Comparison of ENCODE assay signal across 8 cellular contexts in genomic region chr2:201116959-201117734, GRCh38. TPM values are rescaled to one million over a fixed set of nuclear protein-coding genes. Genes with fewer than 3 reads are reported as not detected.
DNase-seq lines count a peak whose midpoint lies in the region; ATAC-seq and TF ChIP-seq lines count a peak whose summit lies in the region.

No MANE protein-coding gene starts in this region.

- WGBS in gastroesophageal sphincter (ENCODE audit: low coverage in 1 of 2), 2 donors: 2 to 3% methylated on average over 16 to 22 of the region's 22 CpGs

- no peak for TF ChIP-seq EP300 in gastroesophageal sphincter (IDR thresholded peaks at IDR 0.05)

- peak overlapping the region; percentile 97 to 99 (median 98) for H3K27ac ChIP-seq in gastroesophageal sphincter
- H3K27ac ChIP-seq in neutrophil: peak overlapping the region; percentile 99

- TF ChIP-seq POLR2A in gastroesophageal sphincter (IDR thresholded peaks at IDR 0.05): peak in 1 of 2 donors; percentile 30

- DNase-seq in activated CD4-positive, CD25-positive, alpha-beta regulatory T cell treated with anti-CD3 and anti-CD28 coated beads, Interleukin-2, amount 50 U/mL, for 72 hours: no peak
- DNase-seq in HFF-Myc (ENCODE audit: extremely low read depth, low read depth): peak; percentile 81
- peak; percentile 65 for DNase-seq in NCI-H460 (ENCODE audit: extremely low read depth, low read depth)
- peak; percentile 70 for DNase-seq in activated effector memory CD4-positive, alpha-beta T cell treated with anti-CD3 and anti-CD28 coated beads, Interleukin-2, amount 50 U/mL, for 16 hours

- H3K4me3 ChIP-seq in HFF-Myc (replicated peaks; ENCODE audit: low read depth, low read length) (peak overlapping the region; percentile 69), gastroesophageal sphincter (peak overlapping the region; percentile 76 to 84), neutrophil (ENCODE audit: low read depth in 1 of 2, low read length in 1 of 2) (peak overlapping the region; percentile 84 to 98)

- H3K4me1 ChIP-seq in gastroesophageal sphincter (peaks cover 0 to 50% (median 2%) of the 10 kb centered on the region in 3 donors), neutrophil (ENCODE audit: control insufficient read depth in 1 of 2, insufficient read depth in 1 of 2, low read depth in 1 of 2, low read length in 1 of 2) (peaks cover 43 to 49% of the 10 kb centered on the region in 2 experiments)

- ATAC-seq in activated CD4-positive, CD25-positive, alpha-beta regulatory T cell treated with anti-CD3 and anti-CD28 coated beads, Interleukin-2, amount 50 U/mL, for 24 hours: peak; percentile 22 to 36
- ATAC-seq in gastroesophageal sphincter (peak; percentile 74), GM19463 (IDR thresholded peaks at IDR 0.05; ENCODE audit: unreplicated experiment) (no peak)

- no peaks in the 10 kb centered on the region for H3K9me3 ChIP-seq in gastroesophageal sphincter
- H3K9me3 ChIP-seq in neutrophil: no peaks in the 10 kb centered on the region

- TF ChIP-seq CTCF in HFF-Myc (IDR thresholded peaks at IDR 0.05; ENCODE audit: low read depth, low read length, missing control alignments) (peak; percentile 37), gastroesophageal sphincter (IDR thresholded peaks at IDR 0.05) (peak; percentile 26 to 60 (median 42)), neutrophil (IDR thresholded peaks at IDR 0.05) (peak; percentile 12)

- H3K27me3 ChIP-seq in gastroesophageal sphincter (no peaks in the 10 kb centered on the region), neutrophil (no peaks in the 10 kb centered on the region)

- H3K36me3 ChIP-seq in gastroesophageal sphincter: no peaks in the 10 kb centered on the region
- peaks cover 14% of the 10 kb centered on the region for H3K36me3 ChIP-seq in neutrophil

RNA-seq across cellular contexts. Expression of gene CFLAR, which starts 1.2 kb away (rescaled TPM):
- total RNA-seq in NCI-H460 (2014; rRNA removed; shearing (Covaris generic)): 70.1 and 71.1 TPM in 2 replicates
- 36.7 and 39.2 TPM in 2 replicates for polyA plus RNA-seq in NCI-H460 (2014; cell fraction: nucleus; rRNA removed)
- total RNA-seq in gastroesophageal sphincter: 100 to 1,000 TPM; 145 to 346 (median 176) TPM

RNA-seq across cellular contexts. Expression of gene NDUFB3, which starts 45.3 kb away (rescaled TPM):
- total RNA-seq in NCI-H460 (2014; rRNA removed; shearing (Covaris generic)): 106 and 123 TPM in 2 replicates
- 143 and 221 TPM in 2 replicates for polyA plus RNA-seq in NCI-H460 (2014; cell fraction: nucleus; rRNA removed)
- total RNA-seq in gastroesophageal sphincter: 10 to 100 TPM; 33.0 to 59.9 (median 46.6) TPM

RNA-seq across cellular contexts. Expression of gene HYCC2, which starts 45.7 kb away (rescaled TPM):
- total RNA-seq in NCI-H460 (2014; rRNA removed; shearing (Covaris generic)): 6.6 and 8.6 TPM in 2 replicates
- polyA plus RNA-seq in NCI-H460 (2014; cell fraction: nucleus; rRNA removed): 4.6 and 5.3 TPM in 2 replicates
- total RNA-seq in gastroesophageal sphincter: 10 to 100 TPM; 10.6 to 19.9 (median 13.9) TPM
